ENCODE assay signal across 14 cellular contexts in the genomic region with DNA sequence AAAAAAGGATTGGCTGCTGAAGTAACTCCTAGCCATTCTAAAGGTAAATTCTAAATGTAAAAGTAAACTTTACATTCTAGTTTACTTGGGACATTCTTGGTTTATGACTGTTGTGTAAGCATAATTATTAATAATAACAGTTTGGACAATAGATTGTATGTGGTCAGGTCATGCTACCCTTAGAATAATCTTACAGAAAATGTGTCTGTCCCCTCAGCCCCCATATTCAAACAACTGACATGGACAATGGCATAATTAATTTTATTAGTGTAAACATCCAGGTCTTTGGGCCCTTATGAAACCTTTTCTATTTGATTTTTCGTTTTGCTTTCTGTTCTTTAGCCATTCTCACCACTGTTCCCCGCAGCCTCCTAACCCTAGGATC. TPM values are rescaled to one million over a fixed set of nuclear protein-coding genes. Genes with fewer than 3 reads are reported as not detected.
A peak's percentile ranks its signal among the peaks of the same experiment; 100 is the strongest.
DNase-seq lines count a peak whose midpoint lies in the region; ATAC-seq and TF ChIP-seq lines count a peak whose summit lies in the region.
"Had no signal": no experiment of that assay in that cellular context is flagged by ENCODE, and none has a peak within 500 bp of the region (broad histone marks: within the 10 kb centered on the region; RNA-seq: fewer than 3 reads in every experiment).

No MANE protein-coding gene starts in this region.

- H3K9me2 ChIP-seq in GM23338 (ENCODE audit: insufficient read depth) = no peaks in the 10 kb centered on the region

- WGBS in spleen, 5 donors = 79 to 93% (median 87%) methylated on average over 2 of the region's 2 CpGs

- peaks cover 19% of the 10 kb centered on the region for H3K36me3 Mint-ChIP-seq in GM23338 (ENCODE audit: low read depth)
- H3K36me3 Mint-ChIP-seq in activated naive CD8-positive, alpha-beta T cell = peaks cover 2% of the 10 kb centered on the region

- H3F3A ChIP-seq in GM23338 (replicated peaks; ENCODE audit: low read depth) = no peaks in the 10 kb centered on the region

- peaks cover 22% of the 10 kb centered on the region; the same call in 1 of the 2 replicates for H3K36me3 ChIP-seq in GM23338 (ENCODE audit: insufficient read depth)
- H3K36me3 ChIP-seq in fibroblast of lung (ENCODE audit: control insufficient read depth, insufficient read depth, low read length) = peaks cover 13% of the 10 kb centered on the region
- H3K36me3 ChIP-seq in spleen = peaks cover 11 to 47% (median 42%) of the 10 kb centered on the region in 6 donors

- no peaks in the 10 kb centered on the region for H3K79me2 ChIP-seq in GM23338 (replicated peaks; ENCODE audit: insufficient read depth)
- peaks cover 11% of the 10 kb centered on the region for H3K79me2 ChIP-seq in fibroblast of lung (ENCODE audit: control insufficient read depth, insufficient read depth, low read length)

- intact Hi-C loops in spleen (cut with DNase I; ENCODE audit: low total_unique reads) = no loop called here

- DNase-seq in GM23338 (ENCODE audit: low spot score) (no peak), fibroblast of lung (ENCODE audit: low read depth in 2 of 2) (no peak), spleen (no peak), NCI-H146 treated with DMSO at 0.1 percent for 48 hours (lab: John Stamatoyannopoulos, UW; ENCODE audit: unreplicated experiment) (no peak), amygdala (lab: John Stamatoyannopoulos, UW) (no peak), G401 (ENCODE audit: low spot score) (no peak)
- DNase-seq: activated CD4-positive, alpha-beta T cell treated with anti-CD3 and anti-CD28 coated beads for 36 hours; DMS79 treated with DMSO at 0.1 percent for 48 hours; esophagus squamous epithelium; Right ventricle myocardium superior; stimulated activated CD4-positive, alpha-beta T cell treated with anti-CD3 and anti-CD28 coated beads, Interleukin-4, amount 100 ng/mL, for 24 hours had no signal

- no peaks in the 10 kb centered on the region for H3K4me1 Mint-ChIP-seq in GM23338
- peaks cover 43% of the 10 kb centered on the region for H3K4me1 Mint-ChIP-seq in activated naive CD8-positive, alpha-beta T cell (ENCODE audit: low read depth)

- H3K4me2 ChIP-seq in GM23338 (no peak overlapping the region), fibroblast of lung (ENCODE audit: extremely low read depth, insufficient read depth, low read length) (no peak overlapping the region)
- H3K4me2 ChIP-seq: BLaER1 had no signal

- no peaks in the 10 kb centered on the region for H3K9me3 Mint-ChIP-seq in GM23338
- no peaks in the 10 kb centered on the region for H3K9me3 Mint-ChIP-seq in activated naive CD8-positive, alpha-beta T cell (ENCODE audit: low read depth)

- H3K4me3 ChIP-seq in GM23338 (no peak overlapping the region), fibroblast of lung (replicated peaks in 1 of 4; ENCODE audit: control extremely low read depth in 1 of 4, insufficient read depth in 1 of 4, low read depth in 3 of 4, low read length in 4 of 4) (no peak overlapping the region), spleen (no peak overlapping the region)
- H3K4me3 ChIP-seq: BLaER1, esophagus squamous epithelium, right atrium auricular region had no signal

- no peak for TF ChIP-seq POLR2A in spleen (IDR thresholded peaks at IDR 0.05)

- no peaks in the 10 kb centered on the region for H3K9me3 ChIP-seq in fibroblast of lung (ENCODE audit: control insufficient read depth, insufficient read depth, low read depth, low read length)
- no peaks in the 10 kb centered on the region for H3K9me3 ChIP-seq in spleen
- H3K9me3 ChIP-seq: BLaER1, esophagus squamous epithelium, right atrium auricular region had no signal

- no peak overlapping the region for H3K9ac ChIP-seq in fibroblast of lung (ENCODE audit: insufficient read depth, low read length)
- H3K9ac ChIP-seq: BLaER1 had no signal

- no peak for TF ChIP-seq CTCF in GM23338 (conservative IDR thresholded peaks at IDR 0.05; ENCODE audit: low read depth in 2 of 2)
- no peak for TF ChIP-seq CTCF in fibroblast of lung (conservative IDR thresholded peaks at IDR 0.05 in 1 of 2, IDR thresholded peaks at IDR 0.05 in 1 of 2; ENCODE audit: low read depth in 1 of 2, low read length in 2 of 2)
- TF ChIP-seq CTCF in spleen (IDR thresholded peaks at IDR 0.05 in 8 of 11, conservative IDR thresholded peaks at IDR 0.05 in 3 of 11) = no peak

- in situ Hi-C loops in G401 (cut with HindIII; ENCODE audit: low sequenced_read_pairs) = no loop called here

- H2AFZ ChIP-seq in GM23338 = no peak overlapping the region
- no peak overlapping the region for H2AFZ ChIP-seq in fibroblast of lung (ENCODE audit: low read length)

- no peak overlapping the region for H3K27ac Mint-ChIP-seq in GM23338
- peak overlapping the region; percentile 73 for H3K27ac Mint-ChIP-seq in activated naive CD8-positive, alpha-beta T cell
- H3K27ac Mint-ChIP-seq: activated CD4-positive, alpha-beta T cell treated with anti-CD3 and anti-CD28 coated beads for 36 hours had no signal

- H4K20me1 ChIP-seq in GM23338 (replicated peaks; ENCODE audit: insufficient read depth) (no peaks in the 10 kb centered on the region), fibroblast of lung (ENCODE audit: control insufficient read depth, extremely low read depth, insufficient read depth, low read length) (peaks cover 2% of the 10 kb centered on the region)

- no peak overlapping the region for H3K4me3 Mint-ChIP-seq in GM23338
- H3K4me3 Mint-ChIP-seq in activated naive CD8-positive, alpha-beta T cell = no peak overlapping the region
- H3K4me3 Mint-ChIP-seq: activated CD4-positive, alpha-beta T cell treated with anti-CD3 and anti-CD28 coated beads for 36 hours had no signal

- no peak for ATAC-seq in GM23338
- ATAC-seq: activated CD4-positive, alpha-beta T cell treated with anti-CD3 and anti-CD28 coated beads for 36 hours had no signal

- no peaks in the 10 kb centered on the region for H3K27me3 ChIP-seq in GM23338 (ENCODE audit: insufficient read depth)
- H3K27me3 ChIP-seq in fibroblast of lung (ENCODE audit: control insufficient read depth, insufficient read depth, low read length) = no peaks in the 10 kb centered on the region
- no peaks in the 10 kb centered on the region for H3K27me3 ChIP-seq in spleen (replicated peaks in 1 of 7)
- H3K27me3 ChIP-seq: BLaER1, esophagus squamous epithelium, right atrium auricular region had no signal

- H3K27ac ChIP-seq in GM23338 (ENCODE audit: low read depth) = 0 out of 2 replicates have a peak overlapping the region, but pooled peaks have one; percentile 32
- H3K27ac ChIP-seq in fibroblast of lung (ENCODE audit: insufficient read depth, low read length) = peak overlapping the region; percentile 30
- H3K27ac ChIP-seq in spleen = peak overlapping the region in 5 of 8 donors; percentile 16 to 53 (median 36)
- H3K27ac ChIP-seq: BLaER1 had no signal

- peaks cover 5% of the 10 kb centered on the region for H3K27me3 Mint-ChIP-seq in GM23338 (ENCODE audit: insufficient read depth, low read depth, poor library complexity)
- no peaks in the 10 kb centered on the region for H3K27me3 Mint-ChIP-seq in activated naive CD8-positive, alpha-beta T cell
- H3K27me3 Mint-ChIP-seq: activated CD4-positive, alpha-beta T cell treated with anti-CD3 and anti-CD28 coated beads for 36 hours had no signal

- H3K4me1 ChIP-seq in GM23338 (ENCODE audit: insufficient read depth) (no peaks in the 10 kb centered on the region), fibroblast of lung (ENCODE audit: control insufficient read depth, extremely low read depth, insufficient read depth, low read length) (peaks cover 6% of the 10 kb centered on the region), spleen (peaks cover 3 to 42% (median 28%) of the 10 kb centered on the region in 6 donors)

TF ChIP-seq in GM23338, 12 proteins besides CTCF, POLR2A, EP300 and RAD21:
- TF ChIP-seq EZH2 (IDR thresholded peaks at IDR 0.05; ENCODE audit: low read depth, unreplicated experiment) (no peak), ZNF114 (CRISPR knock-in tag; IDR thresholded peaks at IDR 0.05) (no peak), STAT1 (IDR thresholded peaks at IDR 0.05; ENCODE audit: unreplicated experiment) (no peak)
- TF ChIP-seq, protein P1, sequence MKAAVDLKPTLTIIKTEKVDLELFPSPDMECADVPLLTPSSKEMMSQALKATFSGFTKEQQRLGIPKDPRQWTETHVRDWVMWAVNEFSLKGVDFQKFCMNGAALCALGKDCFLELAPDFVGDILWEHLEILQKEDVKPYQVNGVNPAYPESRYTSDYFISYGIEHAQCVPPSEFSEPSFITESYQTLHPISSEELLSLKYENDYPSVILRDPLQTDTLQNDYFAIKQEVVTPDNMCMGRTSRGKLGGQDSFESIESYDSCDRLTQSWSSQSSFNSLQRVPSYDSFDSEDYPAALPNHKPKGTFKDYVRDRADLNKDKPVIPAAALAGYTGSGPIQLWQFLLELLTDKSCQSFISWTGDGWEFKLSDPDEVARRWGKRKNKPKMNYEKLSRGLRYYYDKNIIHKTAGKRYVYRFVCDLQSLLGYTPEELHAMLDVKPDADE (IDR thresholded peaks at IDR 0.05) = no peak
TF ChIP-seq in GM23338: peak in this region for 0.

RNA-seq across cellular contexts. Expression of a gene that starts 11.2 kb away (rescaled TPM):
- total RNA-seq in GM23338 (2014; rRNA removed; shearing (Covaris generic)) = 214 and 228 TPM in 2 replicates
- polyA plus RNA-seq in GM23338 (2016; fragmentation: Nextera tagmentation; extraction: Ambion mirVana) (131 and 137 TPM in 2 replicates), fibroblast of lung (4,882 and 6,609 TPM in 2 replicates), spleen (100 to 1,000 TPM; 510 to 672 (median 660) TPM)
- total RNA-seq in fibroblast of lung (4,550 and 7,192 TPM in 2 replicates), spleen (1,000 to 10,000 TPM; 1,061 to 2,377 (median 1,594) TPM)
- polyA plus RNA-seq in fibroblast of lung (2012) = 5,279 and 8,158 TPM in 2 replicates
- polyA minus RNA-seq in fibroblast of lung (ENCODE audit: low replicate concordance) = 3,855 and 6,261 TPM in 2 replicates
- 1,486 and 1,494 TPM in 2 replicates for total RNA-seq in G401 (2014; rRNA removed; shearing (Covaris generic))

RNA-seq across cellular contexts. Expression of a gene that starts 37.8 kb away (rescaled TPM):
- 30.8 and 37.7 TPM in 2 replicates for total RNA-seq in GM23338 (2014; rRNA removed; shearing (Covaris generic))
- 12.0 and 16.0 TPM in 2 replicates for polyA plus RNA-seq in GM23338 (2016; fragmentation: Nextera tagmentation; extraction: Ambion mirVana)
- total RNA-seq in fibroblast of lung = 4.4 and 5.8 TPM in 2 replicates
- 6.0 and 7.0 TPM in 2 replicates for polyA plus RNA-seq in fibroblast of lung
- polyA plus RNA-seq in fibroblast of lung (2012) = 4.3 and 4.5 TPM in 2 replicates
- 0.79 and 2.6 TPM in 2 replicates for polyA minus RNA-seq in fibroblast of lung (ENCODE audit: low replicate concordance)
- 10 to 100 TPM in 6 of 7 donors, 1 to 10 TPM in 1; 9.6 to 40.0 (median 16.3) TPM for total RNA-seq in spleen
- polyA plus RNA-seq in spleen = 1 to 10 TPM; 1.6 to 3.1 (median 2.3) TPM
- 3.2 and 6.8 TPM in 2 replicates for total RNA-seq in G401 (2014; rRNA removed; shearing (Covaris generic))
